In genomic region chr20:31716818-31717477, GRCh38 we compare ENCODE assay signal across 1 cellular context.
TF ChIP-seq lines count a peak whose summit lies in the region.

No MANE protein-coding gene starts in this region.

TF ChIP-seq in GM23338, 12 proteins besides CTCF, POLR2A, EP300 and RAD21:
- TF ChIP-seq, protein P1, sequence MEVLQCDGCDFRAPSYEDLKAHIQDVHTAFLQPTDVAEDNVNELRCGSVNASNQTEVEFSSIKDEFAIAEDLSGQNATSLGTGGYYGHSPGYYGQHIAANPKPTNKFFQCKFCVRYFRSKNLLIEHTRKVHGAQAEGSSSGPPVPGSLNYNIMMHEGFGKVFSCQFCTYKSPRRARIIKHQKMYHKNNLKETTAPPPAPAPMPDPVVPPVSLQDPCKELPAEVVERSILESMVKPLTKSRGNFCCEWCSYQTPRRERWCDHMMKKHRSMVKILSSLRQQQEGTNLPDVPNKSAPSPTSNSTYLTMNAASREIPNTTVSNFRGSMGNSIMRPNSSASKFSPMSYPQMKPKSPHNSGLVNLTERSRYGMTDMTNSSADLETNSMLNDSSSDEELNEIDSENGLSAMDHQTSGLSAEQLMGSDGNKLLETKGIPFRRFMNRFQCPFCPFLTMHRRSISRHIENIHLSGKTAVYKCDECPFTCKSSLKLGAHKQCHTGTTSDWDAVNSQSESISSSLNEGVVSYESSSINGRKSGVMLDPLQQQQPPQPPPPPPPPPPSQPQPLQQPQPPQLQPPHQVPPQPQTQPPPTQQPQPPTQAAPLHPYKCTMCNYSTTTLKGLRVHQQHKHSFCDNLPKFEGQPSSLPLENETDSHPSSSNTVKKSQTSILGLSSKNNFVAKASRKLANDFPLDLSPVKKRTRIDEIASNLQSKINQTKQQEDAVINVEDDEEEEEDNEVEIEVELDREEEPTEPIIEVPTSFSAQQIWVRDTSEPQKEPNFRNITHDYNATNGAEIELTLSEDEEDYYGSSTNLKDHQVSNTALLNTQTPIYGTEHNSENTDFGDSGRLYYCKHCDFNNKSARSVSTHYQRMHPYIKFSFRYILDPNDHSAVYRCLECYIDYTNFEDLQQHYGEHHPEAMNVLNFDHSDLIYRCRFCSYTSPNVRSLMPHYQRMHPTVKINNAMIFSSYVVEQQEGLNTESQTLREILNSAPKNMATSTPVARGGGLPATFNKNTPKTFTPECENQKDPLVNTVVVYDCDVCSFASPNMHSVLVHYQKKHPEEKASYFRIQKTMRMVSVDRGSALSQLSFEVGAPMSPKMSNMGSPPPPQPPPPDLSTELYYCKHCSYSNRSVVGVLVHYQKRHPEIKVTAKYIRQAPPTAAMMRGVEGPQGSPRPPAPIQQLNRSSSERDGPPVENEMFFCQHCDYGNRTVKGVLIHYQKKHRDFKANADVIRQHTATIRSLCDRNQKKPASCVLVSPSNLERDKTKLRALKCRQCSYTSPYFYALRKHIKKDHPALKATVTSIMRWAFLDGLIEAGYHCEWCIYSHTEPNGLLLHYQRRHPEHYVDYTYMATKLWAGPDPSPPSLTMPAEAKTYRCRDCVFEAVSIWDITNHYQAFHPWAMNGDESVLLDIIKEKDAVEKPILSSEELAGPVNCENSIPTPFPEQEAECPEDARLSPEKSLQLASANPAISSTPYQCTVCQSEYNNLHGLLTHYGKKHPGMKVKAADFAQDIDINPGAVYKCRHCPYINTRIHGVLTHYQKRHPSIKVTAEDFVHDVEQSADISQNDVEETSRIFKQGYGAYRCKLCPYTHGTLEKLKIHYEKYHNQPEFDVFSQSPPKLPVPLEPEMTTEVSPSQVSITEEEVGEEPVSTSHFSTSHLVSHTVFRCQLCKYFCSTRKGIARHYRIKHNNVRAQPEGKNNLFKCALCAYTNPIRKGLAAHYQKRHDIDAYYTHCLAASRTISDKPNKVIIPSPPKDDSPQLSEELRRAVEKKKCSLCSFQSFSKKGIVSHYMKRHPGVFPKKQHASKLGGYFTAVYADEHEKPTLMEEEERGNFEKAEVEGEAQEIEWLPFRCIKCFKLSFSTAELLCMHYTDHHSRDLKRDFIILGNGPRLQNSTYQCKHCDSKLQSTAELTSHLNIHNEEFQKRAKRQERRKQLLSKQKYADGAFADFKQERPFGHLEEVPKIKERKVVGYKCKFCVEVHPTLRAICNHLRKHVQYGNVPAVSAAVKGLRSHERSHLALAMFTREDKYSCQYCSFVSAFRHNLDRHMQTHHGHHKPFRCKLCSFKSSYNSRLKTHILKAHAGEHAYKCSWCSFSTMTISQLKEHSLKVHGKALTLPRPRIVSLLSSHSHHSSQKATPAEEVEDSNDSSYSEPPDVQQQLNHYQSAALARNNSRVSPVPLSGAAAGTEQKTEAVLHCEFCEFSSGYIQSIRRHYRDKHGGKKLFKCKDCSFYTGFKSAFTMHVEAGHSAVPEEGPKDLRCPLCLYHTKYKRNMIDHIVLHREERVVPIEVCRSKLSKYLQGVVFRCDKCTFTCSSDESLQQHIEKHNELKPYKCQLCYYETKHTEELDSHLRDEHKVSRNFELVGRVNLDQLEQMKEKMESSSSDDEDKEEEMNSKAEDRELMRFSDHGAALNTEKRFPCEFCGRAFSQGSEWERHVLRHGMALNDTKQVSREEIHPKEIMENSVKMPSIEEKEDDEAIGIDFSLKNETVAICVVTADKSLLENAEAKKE (CRISPR knock-in tag; IDR thresholded peaks at IDR 0.05): no peak
- TF ChIP-seq CREB1 (CRISPR knock-in tag; IDR thresholded peaks at IDR 0.05; ENCODE audit: low read depth) (no peak), ZNF114 (CRISPR knock-in tag; IDR thresholded peaks at IDR 0.05) (no peak)
